In genomic region chr14:103880986-103881926, GRCh38 we compare ENCODE assay signal across 13 cellular contexts. TPM values are rescaled to one million over a fixed set of nuclear protein-coding genes. Genes with fewer than 3 reads are reported as not detected.
DNase-seq lines count a peak whose midpoint lies in the region; ATAC-seq, FAIRE-seq and TF ChIP-seq lines count a peak whose summit lies in the region.
"Had no signal": no experiment of that assay in that cellular context is flagged by ENCODE, and none has a peak within 500 bp of the region (broad histone marks: within the 10 kb centered on the region; RNA-seq: fewer than 3 reads in every experiment).

No MANE protein-coding gene starts in this region.

- 44 to 57% (median 45%) methylated on average over 24 to 25 of the region's 25 CpGs for WGBS in small intestine, 3 donors

- CTCF ChIA-PET in HCT116 (lab: Charles Lee): interaction anchor here (0.8 to 1.4 kb wide), 4 partner anchors 10 to 25 kb away, joined by 3 to 6 read pairs (median 4); no protein-coding TSS in a partner anchor

- no peak for ATAC-seq in HCT116
- ATAC-seq in HG02852 (IDR thresholded peaks at IDR 0.05; ENCODE audit: unreplicated experiment): no peak
- ATAC-seq: activated CD8-positive, alpha-beta T cell treated with anti-CD3 and anti-CD28 coated beads for 36 hours had no signal

- H3K79me2 ChIP-seq in HCT116 (ENCODE audit: insufficient read depth, low read length): no peaks in the 10 kb centered on the region

- no peaks in the 10 kb centered on the region for H3K9me2 ChIP-seq in HCT116 (ENCODE audit: insufficient read depth)

- peak overlapping the region; percentile 36; the same call in 1 of the 2 replicates for H3K9ac ChIP-seq in HCT116 (ENCODE audit: low read length)

- H3K27me3 ChIP-seq in HCT116 (ENCODE audit: insufficient read depth, low read length) (no peaks in the 10 kb centered on the region), small intestine (ENCODE audit: control insufficient read depth in 2 of 2, insufficient read depth in 2 of 2, low read length in 2 of 2) (no peaks in the 10 kb centered on the region)
- H3K27me3 ChIP-seq: SJSA1 had no signal

- DNase-seq in HCT116 (ENCODE audit: low read depth, low spot score): no peak
- peak; percentile 44 for DNase-seq in dermis blood vessel endothelial cell
- DNase-seq in medulla oblongata (ENCODE audit: extremely low spot score): peak; percentile 8
- DNase-seq in small intestine: peak; percentile 32
- no peak for DNase-seq in SK-N-DZ (ENCODE audit: low spot score)
- no peak for DNase-seq in CD1c-positive myeloid dendritic cell (ENCODE audit: extremely low spot score)
- no peak for DNase-seq in stimulated activated CD4-positive, alpha-beta T cell treated with anti-CD3 and anti-CD28 coated beads, Interleukin-15, amount 100 ng/mL, for 24 hours
- DNase-seq: amniotic stem cell; NCI-H2227 treated with DMSO at 0.1 percent for 48 hours; stimulated activated CD4-positive, alpha-beta T cell treated with anti-CD3 and anti-CD28 coated beads, Interleukin-1b, Interleukin-23, amount 100 ng/mL, for 48 hours had no signal

- H3K4me3 ChIP-seq in HCT116 (replicated peaks in 1 of 2; ENCODE audit: low read depth in 1 of 2, low read length in 2 of 2) (no peak overlapping the region), small intestine (ENCODE audit: low read depth in 1 of 2, low read length in 2 of 2) (no peak overlapping the region)
- H3K4me3 ChIP-seq: SJSA1 had no signal

- no peak overlapping the region for H2AFZ ChIP-seq in HCT116 (ENCODE audit: low read depth, low read length, poor library complexity, severe bottlenecking)

- FAIRE-seq in small intestine (lab: Jason Lieb, UNC): no peak

- TF ChIP-seq CTCF in HCT116 (IDR thresholded peaks at IDR 0.05 in 2 of 3, conservative IDR thresholded peaks at IDR 0.05 in 1 of 3; ENCODE audit: borderline replicate concordance in 1 of 3, insufficient read depth in 1 of 3, low read depth in 2 of 3, low read length in 2 of 3): no peak

- BruUV-seq in HCT116 (replicated peaks; lab: Mats Ljungman, UMichigan): no TSS peak

- TF ChIP-seq POLR2A in HCT116 (IDR thresholded peaks at IDR 0.05; ENCODE audit: borderline replicate concordance, extremely low read depth, insufficient read depth, insufficient read length): no peak

- H3K9me3 ChIP-seq in HCT116 (ENCODE audit: control insufficient read depth in 1 of 2, insufficient read depth in 1 of 2, low read depth in 1 of 2, low read length in 2 of 2) (no peaks in the 10 kb centered on the region), small intestine (ENCODE audit: control insufficient read depth, low read depth) (no peaks in the 10 kb centered on the region)
- H3K9me3 ChIP-seq: SJSA1 had no signal

- no peak for TF ChIP-seq RAD21 in HCT116 (IDR thresholded peaks at IDR 0.05; ENCODE audit: low read depth)

- peak overlapping the region; percentile 69 for H3K4me2 ChIP-seq in HCT116 (ENCODE audit: low read length)

- H3K4me1 ChIP-seq in HCT116 (ENCODE audit: control insufficient read depth in 1 of 2, insufficient read depth in 2 of 2, low read length in 2 of 2) (peaks cover 26 to 30% of the 10 kb centered on the region in 2 experiments), small intestine (ENCODE audit: control insufficient read depth in 2 of 2, insufficient read depth in 1 of 2, low read depth in 1 of 2, low read length in 1 of 2) (peaks cover 16 to 24% of the 10 kb centered on the region in 2 donors)

- intact Hi-C loops in HCT116 (cut with micrococcal nuclease): no loop called here

- no peaks in the 10 kb centered on the region for H3K36me3 ChIP-seq in HCT116 (ENCODE audit: control insufficient read depth in 1 of 2, insufficient read depth in 2 of 2, low read length in 2 of 2)
- H3K36me3 ChIP-seq in small intestine (ENCODE audit: control insufficient read depth in 2 of 2, insufficient read depth in 2 of 2, low read length in 2 of 2): no peaks in the 10 kb centered on the region
- H3K36me3 ChIP-seq: SJSA1 had no signal

- RAD21 ChIA-PET in HCT116 (lab: Charles Lee; ENCODE audit: low non-redundant PET in 1 of 2, low total read pairs in 2 of 2, uncharacterized antibody in 2 of 2, unreplicated experiment in 2 of 2): no interaction called here

- H3K27ac ChIP-seq in HCT116 (ENCODE audit: low read depth, low read length) (peak overlapping the region; percentile 64; the same call in 1 of the 2 replicates), small intestine (ENCODE audit: low read depth in 1 of 2, low read length in 1 of 2) (peak overlapping the region; percentile 75 to 95)
- H3K27ac ChIP-seq: SJSA1 had no signal

- H4K20me1 ChIP-seq in HCT116 (ENCODE audit: insufficient read depth): no peaks in the 10 kb centered on the region

- POLR2A ChIA-PET in HCT116 (lab: Charles Lee): interaction anchor here (1.7 kb wide), 1 partner anchor 8 kb away, joined by 6 read pairs; no protein-coding TSS in a partner anchor

TF ChIP-seq in HCT116, 20 proteins besides CTCF, POLR2A, EP300 and RAD21 (continues in another document):
- no peak for TF ChIP-seq FOSL1 (IDR thresholded peaks at IDR 0.05; ENCODE audit: low read depth)
- TF ChIP-seq SP1 (IDR thresholded peaks at IDR 0.05; ENCODE audit: low read depth): no peak
- TF ChIP-seq EZH2phosphoT487 (IDR thresholded peaks at IDR 0.05; ENCODE audit: borderline replicate concordance): no peak
- TF ChIP-seq ZBTB33 (IDR thresholded peaks at IDR 0.05; ENCODE audit: extremely low read depth, insufficient replicate concordance, low read length): no peak
- no peak for TF ChIP-seq EZH2 (IDR thresholded peaks at IDR 0.05)
- TF ChIP-seq ELF1 (IDR thresholded peaks at IDR 0.05; ENCODE audit: borderline replicate concordance, low read depth): no peak
- TF ChIP-seq CBX3 (IDR thresholded peaks at IDR 0.05; ENCODE audit: low read depth): no peak
- TF ChIP-seq ZNF274 (IDR thresholded peaks at IDR 0.05; ENCODE audit: low read depth, low read length): no peak
- TF ChIP-seq REST (IDR thresholded peaks at IDR 0.05; ENCODE audit: low read depth): no peak
- TF ChIP-seq EGR1 (IDR thresholded peaks at IDR 0.05; ENCODE audit: low read depth): no peak
- no peak for TF ChIP-seq YY1 (IDR thresholded peaks at IDR 0.05; ENCODE audit: extremely low read depth, insufficient replicate concordance, low read depth, low read length)
- no peak for TF ChIP-seq JUND (IDR thresholded peaks at IDR 0.05)
- TF ChIP-seq TCF7L2 (IDR thresholded peaks at IDR 0.05; ENCODE audit: borderline replicate concordance, extremely low read depth, insufficient read depth, insufficient read length): no peak
- no peak for TF ChIP-seq SRF (IDR thresholded peaks at IDR 0.05; ENCODE audit: low read depth)
- no peak for TF ChIP-seq ATF3 (IDR thresholded peaks at IDR 0.05)

RNA-seq across cellular contexts. Expression of gene PPP1R13B, which starts 33.9 kb away (rescaled TPM):
- 17.8 TPM for total RNA-seq in HCT116 (2021; ENCODE audit: unreplicated experiment)
- 8.8 and 9.1 TPM in 2 replicates for polyA plus RNA-seq in HCT116 (2012)
- 20.9 and 27.5 TPM in 2 replicates for total RNA-seq in dermis blood vessel endothelial cell
- 10 to 100 TPM; 17.8 to 27.7 (median 18.8) TPM for polyA plus RNA-seq in small intestine
- 2.1 and 8.1 TPM in 2 replicates for polyA plus RNA-seq in SK-N-DZ (2014; cell fraction: cytosol; rRNA removed)
- polyA plus RNA-seq in SK-N-DZ (2014; cell fraction: nucleus; rRNA removed): 5.5 and 10.0 TPM in 2 replicates

RNA-seq across cellular contexts. Expression of gene TDRD9, which starts 47.0 kb away (rescaled TPM):
- total RNA-seq in HCT116 (2021; ENCODE audit: unreplicated experiment) (not detected), dermis blood vessel endothelial cell (3.0 and 4.3 TPM in 2 replicates)
- polyA plus RNA-seq in HCT116 (2012): not detected in 2 replicates
- polyA plus RNA-seq in small intestine: under 1 TPM; 0.27 to 0.89 (median 0.54) TPM
- polyA plus RNA-seq in SK-N-DZ (2014; cell fraction: cytosol; rRNA removed): not detected in 2 replicates
- not detected in 2 replicates for polyA plus RNA-seq in SK-N-DZ (2014; cell fraction: nucleus; rRNA removed)

Comparison
In these comparisons a context has a peak if more than half of its experiments do, and no peak if none do; other contexts are left out.
1. DNase-seq: peak in dermis blood vessel endothelial cell (single experiment), medulla oblongata (single experiment) and small intestine (single experiment); none in HCT116 (single experiment), SK-N-DZ (single experiment), CD1c-positive myeloid dendritic cell (single experiment) and stimulated activated CD4-positive, alpha-beta T cell treated with anti-CD3 and anti-CD28 coated beads, Interleukin-15, amount 100 ng/mL, for 24 hours (single experiment).